ENCODE assay signal across 22 cellular contexts in genomic region chr1:200818248-200818647, GRCh38. TPM values are rescaled to one million over a fixed set of nuclear protein-coding genes. Genes with fewer than 3 reads are reported as not detected.
DNase-seq lines count a peak whose midpoint lies in the region; ATAC-seq, FAIRE-seq and TF ChIP-seq lines count a peak whose summit lies in the region.
"Had no signal": no experiment of that assay in that cellular context is flagged by ENCODE, and none has a peak within 500 bp of the region (broad histone marks: within the 10 kb centered on the region; RNA-seq: fewer than 3 reads in every experiment).

No MANE protein-coding gene starts in this region.

- ATAC-seq in HepG2 (no peak), right lobe of liver (no peak), IMR-90 (ENCODE audit: low read depth) (no peak), left lung (peak; percentile 33), HG03108 (IDR thresholded peaks at IDR 0.05; ENCODE audit: unreplicated experiment) (no peak)
- ATAC-seq: A549, GM12878, GM23338 had no signal

- no peak overlapping the region for H3K4ac ChIP-seq in IMR-90 (ENCODE audit: low read depth, low read length)

- H3K4me3 ChIP-seq in HepG2 (replicated peaks in 1 of 3; ENCODE audit: insufficient read depth in 1 of 3, low read depth in 2 of 3, low read length in 3 of 3) (no peak overlapping the region), right lobe of liver (no peak overlapping the region), IMR-90 (ENCODE audit: insufficient read depth, low read depth, low read length) (no peak overlapping the region), left lung (no peak overlapping the region)
- H3K4me3 ChIP-seq: A549, GM12878, GM23338, HAP-1 had no signal

- no peak for FAIRE-seq in HepG2 (lab: Jason Lieb, UNC)
- FAIRE-seq: A549, GM12878, GM19239 had no signal

- H3K9me3 ChIP-seq in HepG2 (ENCODE audit: low read length) (no peaks in the 10 kb centered on the region), right lobe of liver (no peaks in the 10 kb centered on the region), IMR-90 (ENCODE audit: control insufficient read depth, insufficient read depth, low read length) (no peaks in the 10 kb centered on the region), left lung (no peaks in the 10 kb centered on the region)
- H3K9me3 ChIP-seq: A549, HAP-1 had no signal

- dilution Hi-C loops in IMR-90 (cut with HindIII; ENCODE audit: low sequenced_read_pairs, unreplicated experiment) = no loop called here

- H4K91ac ChIP-seq in IMR-90 (ENCODE audit: insufficient read depth, low read depth, low read length) = no peak overlapping the region

- TF ChIP-seq POLR2A in HepG2 (IDR thresholded peaks at IDR 0.05; ENCODE audit: insufficient read depth in 1 of 2, low read depth in 2 of 2, low read length in 2 of 2) = no peak
- no peak for TF ChIP-seq POLR2A in right lobe of liver (IDR thresholded peaks at IDR 0.05)
- TF ChIP-seq POLR2A in IMR-90 (IDR thresholded peaks at IDR 0.05; ENCODE audit: low read depth, low read length) = no peak

- no peak for TF ChIP-seq RAD21 in HepG2 (CRISPR knock-in tag; IDR thresholded peaks at IDR 0.05)
- TF ChIP-seq RAD21 in IMR-90 (IDR thresholded peaks at IDR 0.05; ENCODE audit: low read length) = no peak

- H2BK5ac ChIP-seq in IMR-90 (ENCODE audit: low read depth, low read length, poor library complexity, severe bottlenecking) = no peak overlapping the region

- H2AFZ ChIP-seq in HepG2 (ENCODE audit: low read length) = no peak overlapping the region
- no peak overlapping the region for H2AFZ ChIP-seq in IMR-90 (replicated peaks; ENCODE audit: low read length, poor library complexity)
- H2AFZ ChIP-seq: GM23338 had no signal

- H2BK120ac ChIP-seq in IMR-90 (ENCODE audit: low read depth, low read length) = no peak overlapping the region

- no peak for TF ChIP-seq EP300 in HepG2 (IDR thresholded peaks at IDR 0.05; ENCODE audit: low read depth in 2 of 2, low read length in 2 of 2)
- no peak for TF ChIP-seq EP300 in HepG2 (CRISPR knock-in tag; IDR thresholded peaks at IDR 0.05; ENCODE audit: borderline replicate concordance)

- H4K20me1 ChIP-seq in HepG2 (ENCODE audit: insufficient read depth, low read length) (no peaks in the 10 kb centered on the region), IMR-90 (ENCODE audit: insufficient read depth, low read length) (no peaks in the 10 kb centered on the region; the same call in 1 of the 2 replicates)

- H3K4me1 ChIP-seq in HepG2 (ENCODE audit: insufficient read depth, low read length) (no peaks in the 10 kb centered on the region), right lobe of liver (no peaks in the 10 kb centered on the region), IMR-90 (ENCODE audit: control insufficient read depth, insufficient read depth, low read length) (no peaks in the 10 kb centered on the region; the same call in 1 of the 2 replicates), left lung (peaks cover 0 to 5% of the 10 kb centered on the region in 2 donors)
- H3K4me1 ChIP-seq: A549 had no signal

- H3K23ac ChIP-seq in IMR-90 (ENCODE audit: low read depth, low read length) = no peak overlapping the region

- DNase-seq in HepG2 (ENCODE audit: low spot score) (no peak), right lobe of liver (no peak), IMR-90 (no peak), left lung (no peak), DMS153 treated with DMSO at 0.1 percent for 48 hours (lab: John Stamatoyannopoulos, UW; ENCODE audit: unreplicated experiment) (no peak)
- DNase-seq: 8988T; C1 segment of cervical spinal cord; Calu3; CD4-positive, alpha-beta memory T cell; COR-L47; DMS153; DMS79; EL; GDM1 had no signal

- no peak overlapping the region for H2BK15ac ChIP-seq in IMR-90 (ENCODE audit: low read depth, low read length)

- TF ChIP-seq CTCF in HepG2 (CRISPR knock-in tag; IDR thresholded peaks at IDR 0.05) (no peak), right lobe of liver (IDR thresholded peaks at IDR 0.05) (no peak), IMR-90 (conservative IDR thresholded peaks at IDR 0.05; ENCODE audit: low read depth, low read length) (no peak), left lung (IDR thresholded peaks at IDR 0.05) (no peak)

- no peak overlapping the region for H4K5ac ChIP-seq in IMR-90 (ENCODE audit: low read depth, low read length)

- 97% methylated on average over 1 of the region's 1 CpG for WGBS in HepG2 (ENCODE audit: low lambda C conversion rate)
- WGBS in right lobe of liver (ENCODE audit: insufficient coverage, low coverage, low lambda C conversion rate, missing lambda C conversion rate) = 80% methylated on average over 1 of the region's 1 CpG
- WGBS in IMR-90 (ENCODE audit: extremely low coverage in 2 of 2, insufficient read length in 1 of 2), 2 experiments = no CpG with 5 or more reads among the region's 1 CpG

- CTCF ChIA-PET in HepG2 (lab: Yijun Ruan, JAX; ENCODE audit: low intra/inter-chr PET ratio, low total read pairs) = no interaction called here
- CTCF ChIA-PET in IMR-90 (lab: Yijun Ruan, JAX) = no interaction called here

- no peak overlapping the region for H3K9ac ChIP-seq in HepG2 (ENCODE audit: insufficient read depth, low read depth, low read length)
- no peak overlapping the region for H3K9ac ChIP-seq in IMR-90 (ENCODE audit: low read depth, low read length)

- no peak overlapping the region for H2BK20ac ChIP-seq in IMR-90 (ENCODE audit: low read depth, low read length)

- no peaks in the 10 kb centered on the region for H3K79me2 ChIP-seq in HepG2 (ENCODE audit: insufficient read depth, low read length)

- H2AK9ac ChIP-seq in IMR-90 (replicated peaks; ENCODE audit: low read depth, low read length, poor library complexity) = no peak overlapping the region

- no peak overlapping the region for H2AK5ac ChIP-seq in IMR-90 (ENCODE audit: low read depth, low read length)

- no peak overlapping the region for H3K14ac ChIP-seq in IMR-90 (replicated peaks; ENCODE audit: low read depth, low read length)

- POLR2A ChIA-PET in HepG2 (lab: Yijun Ruan, JAX) = no interaction called here
- POLR2A ChIA-PET in IMR-90 (lab: Charles Lee; ENCODE audit: unreplicated experiment) = no interaction called here

- H3K27me3 ChIP-seq in HepG2 (ENCODE audit: control insufficient read depth in 1 of 2, insufficient read depth in 2 of 2, low read length in 2 of 2) (no peaks in the 10 kb centered on the region), right lobe of liver (no peaks in the 10 kb centered on the region), IMR-90 (ENCODE audit: control insufficient read depth, insufficient read depth, low read length) (no peaks in the 10 kb centered on the region), left lung (no peaks in the 10 kb centered on the region)

- H3K56ac ChIP-seq in IMR-90 (ENCODE audit: extremely low read depth, insufficient read depth, low read length) = no peak overlapping the region

- H3K4me2 ChIP-seq in HepG2 (ENCODE audit: low read depth, low read length) (no peak overlapping the region), IMR-90 (ENCODE audit: low read depth, low read length) (no peak overlapping the region)
- H3K4me2 ChIP-seq: A549, GM23338 had no signal

- H3K79me1 ChIP-seq in IMR-90 (ENCODE audit: low read depth in 1 of 2, low read length in 2 of 2) = peaks cover 11 to 37% of the 10 kb centered on the region in 2 experiments

- H4K8ac ChIP-seq in IMR-90 (ENCODE audit: low read depth in 2 of 2, low read length in 2 of 2) = no peak overlapping the region

- BruUV-seq in HepG2 (replicated peaks; lab: Mats Ljungman, UMichigan) (no TSS peak), IMR-90 (replicated peaks; lab: Mats Ljungman, UMichigan) (no TSS peak)

- H3K18ac ChIP-seq in IMR-90 (ENCODE audit: low read depth, low read length) = no peak overlapping the region

- in situ Hi-C loops in HepG2 (cut with HindIII; ENCODE audit: extremely low pct_ligation_motif_present, low pct_unique_long_range_greater_than_20kb) = no loop called here
- in situ Hi-C loops in IMR-90 (cut with MboI; ENCODE audit: low sequenced_read_pairs) = no loop called here

- H3K36me3 ChIP-seq in HepG2 (replicated peaks in 1 of 2; ENCODE audit: control insufficient read depth in 1 of 2, insufficient read depth in 2 of 2, low read length in 2 of 2) (0 out of 5 replicates have a peak, but pooled peaks cover 0 to 3% of the 10 kb centered on the region in 2 experiments), right lobe of liver (no peaks in the 10 kb centered on the region), IMR-90 (ENCODE audit: control insufficient read depth, insufficient read depth, low read length) (peaks cover 3% of the 10 kb centered on the region; the same call in 1 of the 2 replicates), left lung (peaks cover 0 to 8% of the 10 kb centered on the region in 2 donors)

- intact Hi-C loops in HepG2 (cut with micrococcal nuclease; ENCODE audit: unreplicated experiment) = no loop called here
- intact Hi-C loops in right lobe of liver (cut with DNase I) = no loop called here
- intact Hi-C loops in IMR-90 (cut with micrococcal nuclease) = no loop called here
- intact Hi-C loops in left lung (cut with DNase I) = no loop called here

- H3K27ac ChIP-seq in HepG2 (ENCODE audit: extremely low read length, insufficient read depth, low read length) (no peak overlapping the region), right lobe of liver (no peak overlapping the region), IMR-90 (ENCODE audit: insufficient read depth, low read length) (no peak overlapping the region), left lung (no peak overlapping the region)
- H3K27ac ChIP-seq: A549 had no signal

- 0 out of 2 replicates have a peak, but pooled peaks cover 2% of the 10 kb centered on the region for H3K9me1 ChIP-seq in IMR-90 (ENCODE audit: insufficient read depth, low read length)

RNA-seq across cellular contexts. Expression of gene GPR25, which starts 54.5 kb away (rescaled TPM):
- not detected in 2 replicates for total RNA-seq in HepG2 (2016; rRNA removed; fragmentation: Illumina TruSeq; extraction: Trizol)
- not detected in 2 replicates for total RNA-seq in HepG2 (2016; cell fraction: cytosol; rRNA removed; fragmentation: Illumina TruSeq; extraction: Trizol; ENCODE audit: low read depth)
- total RNA-seq in HepG2 (2016; cell fraction: insoluble cytoplasmic fraction; rRNA removed; fragmentation: Illumina TruSeq; extraction: Trizol) = not detected in 2 replicates
- total RNA-seq in HepG2 (2016; cell fraction: membrane; rRNA removed; fragmentation: Illumina TruSeq; extraction: Trizol) = not detected in 2 replicates
- total RNA-seq in HepG2 (2016; cell fraction: nucleus; rRNA removed; fragmentation: Illumina TruSeq; extraction: Trizol) = not detected in 2 replicates
- not detected in 2 replicates for polyA plus RNA-seq in HepG2 (2011; rRNA removed)
- polyA plus RNA-seq in HepG2 (2011; cell fraction: cytosol; rRNA removed) = not detected in 2 replicates
- polyA plus RNA-seq in HepG2 (2011; cell fraction: nucleus; rRNA removed) = 0.14 TPM in 1 of 2 replicates, not detected in the other
- not detected in 2 replicates for polyA plus RNA-seq in HepG2 (2012)
- polyA plus RNA-seq in HepG2 (2016; cell fraction: cytosol; fragmentation: Illumina TruSeq; extraction: Trizol; ENCODE audit: low read depth) = not detected in 2 replicates
- not detected in 2 replicates for polyA plus RNA-seq in HepG2 (2016; cell fraction: insoluble cytoplasmic fraction; fragmentation: Illumina TruSeq; extraction: Trizol; ENCODE audit: low read depth)
- polyA plus RNA-seq in HepG2 (2016; cell fraction: membrane; fragmentation: Illumina TruSeq; extraction: Trizol; ENCODE audit: low read depth) = not detected in 2 replicates
- polyA plus RNA-seq in HepG2 (2016; cell fraction: nucleus; fragmentation: Illumina TruSeq; extraction: Trizol; ENCODE audit: insufficient read depth, low read depth) = not detected in 2 replicates
- polyA minus RNA-seq in HepG2 (2011; rRNA and poly(A)+ RNA removed; ENCODE audit: low replicate concordance) = not detected in 2 replicates
- not detected in 2 replicates for polyA minus RNA-seq in HepG2 (2011; cell fraction: cytosol; rRNA and poly(A)+ RNA removed)
- polyA minus RNA-seq in HepG2 (2011; cell fraction: nucleus; rRNA and poly(A)+ RNA removed) = not detected in 2 replicates
- total RNA-seq in right lobe of liver = not detected
- total RNA-seq in IMR-90 (2012; rRNA removed) = not detected in 2 replicates
- polyA plus RNA-seq in IMR-90 (2012; rRNA removed) = not detected in 2 replicates
- polyA plus RNA-seq in IMR-90 (2012; cell fraction: cytosol; rRNA removed) = not detected in 2 replicates
- not detected in 2 replicates for polyA plus RNA-seq in IMR-90 (2012; cell fraction: nucleus; rRNA removed; ENCODE audit: low replicate concordance)
- under 1 TPM; 0.26 to 0.52 TPM for total RNA-seq in left lung
- total RNA-seq: Calu3, GM12878, GM23338, H4 had no signal
- polyA plus RNA-seq: A549, BJ, GM12878, GM23338 had no signal
